Comparison of ENCODE assay signal across 16 cellular contexts in the genomic region with DNA sequence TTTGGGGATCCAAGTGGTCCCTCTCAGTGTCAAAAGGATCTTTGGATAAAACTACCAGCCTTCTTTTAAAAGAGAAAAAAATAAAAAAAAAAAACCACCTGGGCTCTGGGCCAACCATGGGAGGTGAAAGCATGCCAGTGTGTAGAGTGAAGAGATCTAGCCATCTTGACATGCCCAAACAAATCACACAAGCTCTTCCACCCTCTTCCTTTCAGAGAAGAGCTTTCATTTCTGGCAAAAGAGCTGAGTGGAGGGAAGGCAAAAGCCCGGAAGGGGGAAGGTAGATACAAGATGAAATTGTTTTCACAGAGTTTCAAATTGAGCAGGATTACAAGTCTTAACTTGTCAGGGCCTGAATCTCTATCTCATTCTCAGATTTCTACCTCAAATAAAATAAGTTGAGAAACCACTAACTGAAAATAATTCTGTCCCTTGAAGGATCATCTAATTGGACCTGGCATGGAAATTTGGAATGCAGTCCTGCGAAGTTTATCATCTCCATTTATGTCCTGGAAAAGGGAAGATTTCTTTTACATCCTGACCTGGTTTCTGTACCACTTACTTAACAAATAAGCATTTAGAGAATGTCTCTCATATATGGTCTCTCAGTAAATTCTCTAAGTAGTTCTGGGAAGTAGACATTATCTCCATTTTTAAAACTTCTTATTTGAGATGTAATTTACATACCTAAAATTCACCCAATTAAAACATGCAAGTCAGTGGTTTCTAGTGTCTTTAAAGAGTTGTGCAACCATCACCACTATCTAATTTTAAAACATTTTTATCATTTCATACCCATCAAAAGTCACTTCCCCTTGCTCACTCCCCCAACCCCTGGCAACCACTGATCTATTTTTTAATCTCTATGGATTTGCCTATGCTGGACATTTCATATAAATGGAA.
DNase-seq lines count a peak whose midpoint lies in the region; ATAC-seq, FAIRE-seq and TF ChIP-seq lines count a peak whose summit lies in the region.
"Had no signal": no experiment of that assay in that cellular context is flagged by ENCODE, and none has a peak within 500 bp of the region (broad histone marks: within the 10 kb centered on the region; RNA-seq: fewer than 3 reads in every experiment).

No MANE protein-coding gene starts in this region.

- FAIRE-seq in HTR-8/SVneo (lab: Jason Lieb, UNC) (no peak), kidney (lab: Jason Lieb, UNC) (no peak)
- FAIRE-seq: GM18507, islet of Langerhans had no signal

- no peak overlapping the region for H3K27ac ChIP-seq in kidney (ENCODE audit: low read depth in 2 of 2, low read length in 2 of 2)

- H3K36me3 ChIP-seq in kidney (ENCODE audit: control insufficient read depth in 1 of 2, insufficient read depth in 2 of 2, low read length in 2 of 2): peaks cover 2 to 4% of the 10 kb centered on the region in 2 donors

- peak; percentile 72 for DNase-seq in AG04449 (ENCODE audit: low read depth, low spot score)
- DNase-seq in HTR-8/SVneo (ENCODE audit: insufficient read length, low spot score): peak; percentile 67
- DNase-seq in glomerular visceral epithelial cell (ENCODE audit: extremely low spot score): peak; percentile 33
- no peak for DNase-seq in kidney
- DNase-seq in NCI-H2227 (lab: John Stamatoyannopoulos, UW; ENCODE audit: unreplicated experiment): no peak
- DNase-seq: activated CD8-positive, alpha-beta memory T cell treated with anti-CD3 and anti-CD28 coated beads for 24 hours; CD4-positive, alpha-beta T cell; cerebellar nuclear complex; HCEC 1CT; stimulated activated CD8-positive, alpha-beta memory T cell treated with anti-CD3 and anti-CD28 coated beads, Interleukin-4, amount 100 ng/mL, for 48 hours had no signal

- H3K9ac ChIP-seq in kidney (ENCODE audit: low read length in 2 of 2): no peak overlapping the region

- ATAC-seq in SK-N-SH treated with all-trans-retinoic acid at 6 μM for 48 hours (peak; percentile 94), GM19467 (IDR thresholded peaks at IDR 0.05; ENCODE audit: unreplicated experiment) (no peak)
- no peak for ATAC-seq in activated CD4-positive, CD25-positive, alpha-beta regulatory T cell treated with anti-CD3 and anti-CD28 coated beads, Interleukin-2, amount 50 U/mL, for 24 hours
- ATAC-seq: Right ventricle myocardium inferior had no signal

- intact Hi-C loops in kidney (cut with DNase I): no loop called here

- H3K4me3 ChIP-seq in AG04449 (ENCODE audit: low read depth, low read length): no peak overlapping the region
- no peak overlapping the region for H3K4me3 ChIP-seq in kidney (ENCODE audit: low read length in 2 of 2)

- H3K4me1 ChIP-seq in kidney (ENCODE audit: control insufficient read depth in 1 of 2, insufficient read depth in 1 of 2, low read depth in 1 of 2, low read length in 2 of 2): no peaks in the 10 kb centered on the region

- H3K9me3 ChIP-seq in kidney (ENCODE audit: control insufficient read depth in 1 of 2, low read length in 2 of 2): no peaks in the 10 kb centered on the region

- CTCF ChIA-PET in AG04449 (lab: Yijun Ruan, JAX): interaction anchor here (1.0 kb wide), 1 partner anchor 78 kb away, joined by 4 read pairs; no protein-coding TSS in a partner anchor

- POLR2A ChIA-PET in AG04449 (lab: Yijun Ruan, JAX): interaction anchor here (0.7 kb wide), 1 partner anchor 179 kb away, joined by 3 read pairs; no protein-coding TSS in a partner anchor

- TF ChIP-seq CTCF in AG04449 (IDR thresholded peaks at IDR 0.05; ENCODE audit: insufficient read depth, low read length, missing control alignments) (no peak), kidney (IDR thresholded peaks at IDR 0.05; ENCODE audit: borderline replicate concordance, extremely low read depth, insufficient read depth) (no peak)

TF ChIP-seq in SK-N-SH treated with all-trans-retinoic acid at 6 μM for 48 hours, 23 proteins besides CTCF, POLR2A, EP300 and RAD21:
- TF ChIP-seq ISL1 (CRISPR knock-in tag; IDR thresholded peaks at IDR 0.05) (peak; percentile 82), RARB (CRISPR knock-in tag; IDR thresholded peaks at IDR 0.05) (no peak)
- TF ChIP-seq, protein P1, sequence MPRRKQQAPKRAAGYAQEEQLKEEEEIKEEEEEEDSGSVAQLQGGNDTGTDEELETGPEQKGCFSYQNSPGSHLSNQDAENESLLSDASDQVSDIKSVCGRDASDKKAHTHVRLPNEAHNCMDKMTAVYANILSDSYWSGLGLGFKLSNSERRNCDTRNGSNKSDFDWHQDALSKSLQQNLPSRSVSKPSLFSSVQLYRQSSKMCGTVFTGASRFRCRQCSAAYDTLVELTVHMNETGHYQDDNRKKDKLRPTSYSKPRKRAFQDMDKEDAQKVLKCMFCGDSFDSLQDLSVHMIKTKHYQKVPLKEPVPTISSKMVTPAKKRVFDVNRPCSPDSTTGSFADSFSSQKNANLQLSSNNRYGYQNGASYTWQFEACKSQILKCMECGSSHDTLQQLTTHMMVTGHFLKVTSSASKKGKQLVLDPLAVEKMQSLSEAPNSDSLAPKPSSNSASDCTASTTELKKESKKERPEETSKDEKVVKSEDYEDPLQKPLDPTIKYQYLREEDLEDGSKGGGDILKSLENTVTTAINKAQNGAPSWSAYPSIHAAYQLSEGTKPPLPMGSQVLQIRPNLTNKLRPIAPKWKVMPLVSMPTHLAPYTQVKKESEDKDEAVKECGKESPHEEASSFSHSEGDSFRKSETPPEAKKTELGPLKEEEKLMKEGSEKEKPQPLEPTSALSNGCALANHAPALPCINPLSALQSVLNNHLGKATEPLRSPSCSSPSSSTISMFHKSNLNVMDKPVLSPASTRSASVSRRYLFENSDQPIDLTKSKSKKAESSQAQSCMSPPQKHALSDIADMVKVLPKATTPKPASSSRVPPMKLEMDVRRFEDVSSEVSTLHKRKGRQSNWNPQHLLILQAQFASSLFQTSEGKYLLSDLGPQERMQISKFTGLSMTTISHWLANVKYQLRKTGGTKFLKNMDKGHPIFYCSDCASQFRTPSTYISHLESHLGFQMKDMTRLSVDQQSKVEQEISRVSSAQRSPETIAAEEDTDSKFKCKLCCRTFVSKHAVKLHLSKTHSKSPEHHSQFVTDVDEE (CRISPR knock-in tag; IDR thresholded peaks at IDR 0.05): no peak

Comparison
In these comparisons a context has a peak if more than half of its experiments do, and no peak if none do; other contexts are left out.
1. DNase-seq: peak in AG04449 (single experiment), HTR-8/SVneo (single experiment) and glomerular visceral epithelial cell (single experiment); none in kidney (single experiment) and NCI-H2227 (single experiment).